In the genomic region with DNA sequence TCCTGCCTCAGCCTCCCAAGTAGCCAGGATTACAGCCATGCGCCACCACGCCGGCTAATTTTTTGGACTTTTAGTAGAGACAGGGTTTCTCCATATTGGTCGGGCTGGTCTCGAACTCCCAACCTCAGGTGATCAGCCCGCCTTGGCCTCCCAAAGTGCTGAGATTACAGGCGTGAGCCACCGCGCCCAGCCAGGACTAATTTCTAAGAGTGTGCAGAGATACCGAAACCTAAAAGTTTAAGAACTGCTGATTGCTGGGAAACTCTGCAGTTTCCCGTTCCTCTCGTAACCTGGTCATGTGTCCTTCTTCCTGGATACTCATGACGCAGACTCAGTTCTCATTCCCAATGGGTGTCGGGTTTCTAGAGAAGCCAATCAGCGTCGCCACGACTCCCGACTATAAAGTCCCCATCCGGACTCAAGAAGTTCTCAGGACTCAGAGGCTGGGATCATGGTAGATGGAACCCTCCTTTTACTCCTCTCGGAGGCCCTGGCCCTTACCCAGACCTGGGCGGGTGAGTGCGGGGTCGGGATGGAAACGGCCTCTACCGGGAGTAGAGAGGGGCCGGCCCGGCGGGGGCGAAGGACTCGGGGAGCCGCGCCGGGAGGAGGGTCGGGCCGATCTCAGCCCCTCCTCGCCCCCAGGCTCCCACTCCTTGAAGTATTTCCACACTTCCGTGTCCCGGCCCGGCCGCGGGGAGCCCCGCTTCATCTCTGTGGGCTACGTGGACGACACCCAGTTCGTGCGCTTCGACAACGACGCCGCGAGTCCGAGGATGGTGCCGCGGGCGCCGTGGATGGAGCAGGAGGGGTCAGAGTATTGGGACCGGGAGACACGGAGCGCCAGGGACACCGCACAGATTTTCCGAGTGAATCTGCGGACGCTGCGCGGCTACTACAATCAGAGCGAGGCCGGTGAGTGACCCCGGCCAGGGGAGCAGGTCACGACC, we compare ENCODE assay signal across 8 cellular contexts. TPM values are rescaled to one million over a fixed set of nuclear protein-coding genes. Genes with fewer than 3 reads are reported as not detected.
DNase-seq lines count a peak whose midpoint lies in the region; ATAC-seq and TF ChIP-seq lines count a peak whose summit lies in the region.

A gene (plus strand): TSS at position 429 of the 950 bp plus-strand sequence. CDS start 23 bp downstream, at position 452.

- H3K27me3 Mint-ChIP-seq in neural progenitor cell (ENCODE audit: insufficient read depth, low read depth) = peaks cover 5% of the 10 kb centered on the region

- in situ Hi-C loops in GM23248 (cut with MboI) = no loop called here

- peaks cover 6% of the 10 kb centered on the region; the same call in 1 of the 2 replicates for H3F3A ChIP-seq in GM23248 (ENCODE audit: insufficient read depth)
- H3F3A ChIP-seq in neural progenitor cell (ENCODE audit: low read depth) = peaks cover 22% of the 10 kb centered on the region

- no peak for TF ChIP-seq CTCF in foreskin keratinocyte (conservative IDR thresholded peaks at IDR 0.05)
- TF ChIP-seq CTCF in neural progenitor cell (IDR thresholded peaks at IDR 0.05) = no peak

- H3K36me3 ChIP-seq in GM23248 (ENCODE audit: low read depth) (peaks cover 33% of the 10 kb centered on the region; the same call in 1 of the 2 replicates), neural progenitor cell (no peaks in the 10 kb centered on the region)

- H2AFZ ChIP-seq in GM23248 (peak within 1 kb of the TSS; percentile 95), neural progenitor cell (replicated peaks) (peak within 1 kb of the TSS; percentile 96)

- H3K9me3 ChIP-seq in GM23248 (ENCODE audit: low read depth) = no peaks in the 10 kb centered on the region
- H3K9me3 ChIP-seq in neural progenitor cell (ENCODE audit: low read depth) = no peaks in the 10 kb centered on the region

- H3K4me2 ChIP-seq in GM23248 (ENCODE audit: unreplicated experiment) = peak within 1 kb of the TSS; percentile 78
- peak within 1 kb of the TSS; percentile 81 for H3K4me2 ChIP-seq in neural progenitor cell

- peaks cover 2% of the 10 kb centered on the region for H3K36me3 Mint-ChIP-seq in neural progenitor cell

- H3K4me3 ChIP-seq in GM23248 = peak within 1 kb of the TSS; percentile 88
- peak within 1 kb of the TSS; percentile 76 for H3K4me3 ChIP-seq in neural progenitor cell

- no peaks in the 10 kb centered on the region for H3K27me3 ChIP-seq in GM23248 (replicated peaks; ENCODE audit: insufficient read depth)
- no peaks in the 10 kb centered on the region for H3K27me3 ChIP-seq in foreskin keratinocyte
- peaks cover 32% of the 10 kb centered on the region for H3K27me3 ChIP-seq in neural progenitor cell

- H3K79me2 ChIP-seq in GM23248 (ENCODE audit: insufficient read depth) (peaks cover 17% of the 10 kb centered on the region), neural progenitor cell (ENCODE audit: low read depth) (no peaks in the 10 kb centered on the region)

- WGBS in GM23248 (ENCODE audit: low coverage in 1 of 2, low lambda C conversion rate in 2 of 2, missing lambda C conversion rate in 2 of 2), 2 experiments = 8% methylated on average over 50 to 56 of the region's 69 CpGs

- H3K27ac Mint-ChIP-seq in neural progenitor cell = peak within 1 kb of the TSS; percentile 74

- H3K9ac ChIP-seq in GM23248 (peak within 1 kb of the TSS; percentile 96), neural progenitor cell (peak within 1 kb of the TSS; percentile 46)

- peak within 1 kb of the TSS; percentile 96 for H3K4me3 Mint-ChIP-seq in neural progenitor cell

- peak; percentile 99 for DNase-seq in Daoy (ENCODE audit: low read depth)
- peak; percentile 99 for DNase-seq in GM23248
- peak; percentile 100 for DNase-seq in LHCN-M2 (ENCODE audit: low read depth)
- peak; percentile 99 for DNase-seq in SIG-M5 treated with dmso at 0.1 percent for 504 hours (lab: John Stamatoyannopoulos, UW; ENCODE audit: unreplicated experiment)
- peak; percentile 82 for DNase-seq in activated gamma-delta T cell treated with anti-CD3 and anti-CD28 coated beads, Interleukin-2, amount 50 U/mL, for 16 hours (ENCODE audit: low read depth)
- DNase-seq in foreskin keratinocyte = peak; percentile 98 to 99
- DNase-seq in neural progenitor cell (ENCODE audit: low spot score) = peak; percentile 98
- peak; percentile 100 for DNase-seq in stromal cell of bone marrow (ENCODE audit: low read depth)

- H4K20me1 ChIP-seq in GM23248 (ENCODE audit: insufficient read depth) = no peaks in the 10 kb centered on the region
- H4K20me1 ChIP-seq in neural progenitor cell (ENCODE audit: low read depth) = peaks cover 14% of the 10 kb centered on the region

- H3K4me1 Mint-ChIP-seq in neural progenitor cell = peaks cover 12% of the 10 kb centered on the region

- ATAC-seq in foreskin keratinocyte = peak; percentile 88

- peak within 1 kb of the TSS; percentile 93 for H3K27ac ChIP-seq in GM23248
- H3K27ac ChIP-seq in foreskin keratinocyte = peak within 1 kb of the TSS; percentile 91
- no peak within 1 kb of the TSS for H3K27ac ChIP-seq in neural progenitor cell

- H3K4me1 ChIP-seq in GM23248 (ENCODE audit: insufficient read depth) = peaks cover 9% of the 10 kb centered on the region
- peaks cover 5% of the 10 kb centered on the region for H3K4me1 ChIP-seq in foreskin keratinocyte
- peaks cover 4% of the 10 kb centered on the region for H3K4me1 ChIP-seq in neural progenitor cell

- no peaks in the 10 kb centered on the region for H3K9me2 ChIP-seq in GM23248 (ENCODE audit: insufficient read depth)

- no peaks in the 10 kb centered on the region for H3K9me3 Mint-ChIP-seq in neural progenitor cell

RNA-seq across cellular contexts. Expression of the gene that starts here (rescaled TPM):
- total RNA-seq in Daoy (2014; rRNA removed; shearing (Covaris generic)) = 109 and 110 TPM in 2 replicates
- total RNA-seq in GM23248 (2014; rRNA removed; shearing (Covaris generic)) = 190 and 203 TPM in 2 replicates
- 123 and 130 TPM in 2 replicates for polyA plus RNA-seq in GM23248 (2016; fragmentation: Nextera tagmentation; extraction: Ambion mirVana)
- total RNA-seq in LHCN-M2 (2014; rRNA removed) = 133 and 149 TPM in 2 replicates
- 129 TPM for polyA plus RNA-seq in LHCN-M2 (2012)
- 123 and 142 TPM in 2 replicates for total RNA-seq in foreskin keratinocyte
- polyA plus RNA-seq in foreskin keratinocyte = 131 and 143 TPM in 2 replicates
- total RNA-seq in neural progenitor cell (ENCODE audit: low replicate concordance) = 24.8 and 43.1 TPM in 2 replicates
